ENCODE assay signal across 24 cellular contexts in the genomic region with DNA sequence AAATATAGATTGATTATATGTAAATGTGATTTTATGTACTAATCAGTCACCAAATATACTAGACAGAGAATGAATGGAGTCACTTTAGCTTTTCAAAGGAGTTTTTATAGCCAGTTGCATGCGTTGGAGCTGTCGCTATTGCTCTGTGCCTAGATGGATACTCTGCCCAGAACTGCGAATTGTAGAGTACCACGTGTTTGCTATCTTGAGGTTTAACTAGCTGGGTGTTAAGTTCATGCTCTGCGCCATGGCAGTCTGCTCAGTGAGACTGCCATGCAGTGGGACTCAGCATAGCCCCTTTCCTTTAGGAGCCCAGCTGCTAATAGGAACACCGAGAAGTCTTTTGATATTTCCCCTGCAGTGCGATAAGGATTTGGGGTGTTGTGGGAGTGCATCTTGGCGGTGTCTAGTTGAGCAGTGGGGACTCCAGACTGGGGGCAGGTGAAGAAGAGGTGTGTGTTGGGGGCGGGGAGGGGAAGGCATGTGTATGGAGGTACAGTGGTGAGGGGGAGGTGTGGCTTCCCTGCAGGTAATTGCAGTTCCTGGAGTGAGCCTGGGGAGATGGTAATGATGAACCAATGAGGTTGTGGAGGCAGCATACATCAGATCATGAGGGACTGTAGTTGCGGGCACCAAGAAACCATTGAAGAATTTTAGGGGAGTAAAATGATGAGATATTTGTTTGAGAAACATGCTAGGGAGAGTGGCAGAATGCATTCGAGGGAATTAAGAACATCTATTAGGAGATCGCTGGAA.
DNase-seq lines count a peak whose midpoint lies in the region; ATAC-seq, FAIRE-seq and TF ChIP-seq lines count a peak whose summit lies in the region.
"Had no signal": no experiment of that assay in that cellular context is flagged by ENCODE, and none has a peak within 500 bp of the region (broad histone marks: within the 10 kb centered on the region; RNA-seq: fewer than 3 reads in every experiment).

No MANE protein-coding gene starts in this region.

- 96% methylated on average over 11 of the region's 12 CpGs for WGBS in GM12878 (ENCODE audit: insufficient coverage, insufficient replicate concordance, low lambda C conversion rate, missing lambda C conversion rate)

- no peak for ATAC-seq in GM12878
- ATAC-seq in GM21423 (IDR thresholded peaks at IDR 0.05; ENCODE audit: unreplicated experiment), result no peak
- ATAC-seq: CD8-positive, alpha-beta T cell; lower lobe of right lung; mucosa of descending colon had no signal

- intact Hi-C loops in GM12878 (cut with micrococcal nuclease; ENCODE audit: unreplicated experiment) (no loop called here), dorsolateral prefrontal cortex (cut with DNase I) (loop anchor here (5.0 to 10.0 kb wide), 2 partner anchors 120 to 247 kb away; a partner anchor contains a TSS)

- FAIRE-seq in GM12878 (lab: Jason Lieb, UNC), result no peak
- FAIRE-seq: H54 had no signal

- POLR2A ChIA-PET in GM12878 (lab: Charles Lee), result interaction anchor here (0.6 to 6.8 kb wide), 3 partner anchors 41 to 143 kb away, joined by 3 to 64 read pairs (median 3); no protein-coding TSS in a partner anchor

- no peak for TF ChIP-seq RAD21 in GM12878 (IDR thresholded peaks at IDR 0.05; ENCODE audit: insufficient read depth, low read depth, low read length)

- in situ Hi-C loops in GM12878 (cut with MboI), result no loop called here

- no peak for TF ChIP-seq POLR2A in GM12878 (IDR thresholded peaks at IDR 0.05; ENCODE audit: low read depth, low read length)

- no peaks in the 10 kb centered on the region for H3K27me3 ChIP-seq in BLaER1 treated with 17β-estradiol and CSF1 and Interleukin-3, amounts not matched to agents 10 nM and 100 nM
- no peaks in the 10 kb centered on the region for H3K27me3 ChIP-seq in HUES48 (ENCODE audit: control insufficient read depth, insufficient read depth, low read length)
- H3K27me3 ChIP-seq in GM12878 (replicated peaks in 1 of 2; ENCODE audit: control insufficient read depth in 2 of 2, insufficient read depth in 2 of 2, low read length in 1 of 2), result no peaks in the 10 kb centered on the region
- H3K27me3 ChIP-seq in dorsolateral prefrontal cortex, result peaks cover 0 to 4% (median 0%) of the 10 kb centered on the region in 45 donors
- H3K27me3 ChIP-seq: neural progenitor cell, sigmoid colon, tibial nerve had no signal

- peaks cover 66% of the 10 kb centered on the region for H3K4me1 Mint-ChIP-seq in neural crest cell

- SMC1A ChIA-PET in GM12878 (lab: Charles Lee; ENCODE audit: uncharacterized antibody, unreplicated experiment), result interaction anchor here (0.9 to 7.3 kb wide), 5 partner anchors 9 to 49 kb away, joined by 5 to 166 read pairs (median 9); no protein-coding TSS in a partner anchor

- H3K36me3 ChIP-seq in BLaER1 treated with 17β-estradiol and CSF1 and Interleukin-3, amounts not matched to agents 10 nM and 100 nM, result peaks cover 0 to 2% (median 0%) of the 10 kb centered on the region in 11 experiments; a peak in 1 of 22 replicates
- no peaks in the 10 kb centered on the region for H3K36me3 ChIP-seq in HUES48 (ENCODE audit: control insufficient read depth, insufficient read depth, low read length)
- H3K36me3 ChIP-seq in GM12878 (ENCODE audit: control insufficient read depth in 2 of 2, insufficient read depth in 2 of 2, low read length in 1 of 2), result no peaks in the 10 kb centered on the region
- H3K36me3 ChIP-seq: lower lobe of right lung, neural progenitor cell, prostate gland, sigmoid colon, tibial nerve, WERI-Rb-1 had no signal

- TF ChIP-seq EP300 in GM12878 (IDR thresholded peaks at IDR 0.05; ENCODE audit: borderline replicate concordance in 1 of 2, control insufficient read depth in 1 of 2, low read depth in 2 of 2, low read length in 2 of 2), result no peak

- peaks cover 0 to 4% (median under 1%) of the 10 kb centered on the region in 11 experiments; a peak in 10 of 22 replicates for H3K9me3 ChIP-seq in BLaER1 treated with 17β-estradiol and CSF1 and Interleukin-3, amounts not matched to agents 10 nM and 100 nM (replicated peaks in 1 of 11)
- H3K9me3 ChIP-seq in HUES48 (ENCODE audit: control insufficient read depth, insufficient read depth, low read length), result no peaks in the 10 kb centered on the region
- H3K9me3 ChIP-seq in GM12878 (replicated peaks; ENCODE audit: control insufficient read depth, insufficient read depth, low read length), result no peaks in the 10 kb centered on the region; the same call in 1 of the 3 replicates
- H3K9me3 ChIP-seq: lower lobe of right lung, mucosa of descending colon, prostate gland, sigmoid colon, tibial nerve had no signal

- H2AFZ ChIP-seq in GM12878 (ENCODE audit: control insufficient read depth, low read depth, low read length), result no peak overlapping the region
- H2AFZ ChIP-seq: neural progenitor cell had no signal

- peak overlapping the region; percentile 50 for H3K4me3 Mint-ChIP-seq in neural crest cell
- H3K4me3 Mint-ChIP-seq: activated CD4-positive, alpha-beta T cell treated with anti-CD3 and anti-CD28 coated beads, Interleukin-2, amount 10 ng/mL, durations not matched to agents 7 days and 5 days; activated naive CD4-positive, alpha-beta T cell treated with anti-CD3 and anti-CD28 coated beads, Interleukin-2, amount 10 ng/mL, durations not matched to agents 7 days and 5 days; activated T-cell treated with anti-CD3 and anti-CD28 coated beads, Interleukin-2, amount 50 U/mL, for 72 hours; CD8-positive, alpha-beta T cell; neural progenitor cell had no signal

- H3K79me2 ChIP-seq in GM12878 (ENCODE audit: control insufficient read depth, insufficient read depth, low read length), result peaks cover 89% of the 10 kb centered on the region

- no peaks in the 10 kb centered on the region for H3K36me3 Mint-ChIP-seq in neural crest cell (ENCODE audit: low read depth)
- H3K36me3 Mint-ChIP-seq: activated naive CD4-positive, alpha-beta T cell treated with anti-CD3 and anti-CD28 coated beads, Interleukin-2, amount 10 ng/mL, durations not matched to agents 7 days and 5 days; CD8-positive, alpha-beta T cell; neural progenitor cell had no signal

- CTCF ChIA-PET in GM12878 (lab: Yijun Ruan, JAX), result interaction anchor here (0.7 to 5.0 kb wide), 4 partner anchors 7 to 53 kb away, joined by 3 to 39 read pairs (median 8); no protein-coding TSS in a partner anchor

- peak overlapping the region; percentile 79 for H3K27ac Mint-ChIP-seq in neural crest cell (ENCODE audit: unreplicated experiment)
- H3K27ac Mint-ChIP-seq: activated CD4-positive, alpha-beta T cell treated with anti-CD3 and anti-CD28 coated beads, Interleukin-2, amount 10 ng/mL, durations not matched to agents 7 days and 5 days; activated naive CD4-positive, alpha-beta T cell treated with anti-CD3 and anti-CD28 coated beads, Interleukin-2, amount 10 ng/mL, durations not matched to agents 7 days and 5 days; activated T-cell treated with anti-CD3 and anti-CD28 coated beads, Interleukin-2, amount 50 U/mL, for 72 hours; CD8-positive, alpha-beta T cell; neural progenitor cell had no signal

- H3K4me3 ChIP-seq in BLaER1 treated with 17β-estradiol and CSF1 and Interleukin-3, amounts not matched to agents 10 nM and 100 nM, result no peak overlapping the region
- H3K4me3 ChIP-seq in HUES48 (ENCODE audit: low read depth, low read length) (0 out of 2 replicates have a peak overlapping the region, but pooled peaks have one; percentile 6), GM12878 (no peak overlapping the region), dorsolateral prefrontal cortex (no peak overlapping the region)
- H3K4me3 ChIP-seq: lower lobe of right lung, mucosa of descending colon, neural progenitor cell, prostate gland, sigmoid colon, tibial nerve had no signal

- no peak overlapping the region; a peak in 1 of 22 replicates for H3K27ac ChIP-seq in BLaER1 treated with 17β-estradiol and CSF1 and Interleukin-3, amounts not matched to agents 10 nM and 100 nM
- H3K27ac ChIP-seq in HUES48 (ENCODE audit: low read depth, low read length), result peak overlapping the region; percentile 22
- H3K27ac ChIP-seq in GM12878 (ENCODE audit: control insufficient read depth, insufficient read depth), result 0 out of 2 replicates have a peak overlapping the region, but pooled peaks have one; percentile 24
- H3K27ac ChIP-seq in dorsolateral prefrontal cortex, result no peak overlapping the region
- H3K27ac ChIP-seq: lower lobe of right lung, prostate gland, tibial nerve, WERI-Rb-1 had no signal

- H3K4me1 ChIP-seq in BLaER1 treated with 17β-estradiol and CSF1 and Interleukin-3, amounts not matched to agents 10 nM and 100 nM, result peaks cover 54 to 100% (median 91%) of the 10 kb centered on the region in 10 experiments
- H3K4me1 ChIP-seq in HUES48 (ENCODE audit: control insufficient read depth, insufficient read depth, low read length) (peaks cover 98% of the 10 kb centered on the region), GM12878 (ENCODE audit: control insufficient read depth, insufficient read depth, low read length) (peaks cover 45% of the 10 kb centered on the region)

- no peaks in the 10 kb centered on the region for H3K9me3 Mint-ChIP-seq in neural crest cell
- H3K9me3 Mint-ChIP-seq: activated CD4-positive, alpha-beta T cell treated with anti-CD3 and anti-CD28 coated beads, Interleukin-2, amount 10 ng/mL, durations not matched to agents 7 days and 5 days; activated naive CD4-positive, alpha-beta T cell treated with anti-CD3 and anti-CD28 coated beads, Interleukin-2, amount 10 ng/mL, durations not matched to agents 7 days and 5 days; activated T-cell treated with anti-CD3 and anti-CD28 coated beads, Interleukin-2, amount 50 U/mL, for 72 hours; CD8-positive, alpha-beta T cell had no signal

- no peak for DNase-seq in GM12878 (ENCODE audit: low read depth, low spot score)
- no peak for DNase-seq in neural crest cell (ENCODE audit: low read depth, low spot score)
- DNase-seq in SHP77 (lab: John Stamatoyannopoulos, UW), result no peak
- DNase-seq in ureter (ENCODE audit: low spot score), result no peak
- DNase-seq in dorsolateral prefrontal cortex, result no peak
- DNase-seq: activated CD4-positive, alpha-beta T cell treated with anti-CD3 and anti-CD28 coated beads, Interleukin-2, amount 10 ng/mL, durations not matched to agents 7 days and 5 days; activated naive CD4-positive, alpha-beta T cell treated with anti-CD3 and anti-CD28 coated beads, Interleukin-2, amount 10 ng/mL, durations not matched to agents 7 days and 5 days; activated T-cell treated with anti-CD3 and anti-CD28 coated beads, Interleukin-2, amount 50 U/mL, for 72 hours; amniotic stem cell; CD8-positive, alpha-beta T cell; lower lobe of right lung; mucosa of descending colon; NCI-H1436; NCI-H2171 treated with DMSO at 0.1 percent for 48 hours; NCI-H526 treated with DMSO at 0.1 percent for 48 hours; sigmoid colon; WERI-Rb-1 had no signal

- peaks cover 66 to 98% (median 88%) of the 10 kb centered on the region in 11 experiments for H4K20me1 ChIP-seq in BLaER1 treated with 17β-estradiol and CSF1 and Interleukin-3, amounts not matched to agents 10 nM and 100 nM
- peaks cover 4% of the 10 kb centered on the region; the same call in 1 of the 2 replicates for H4K20me1 ChIP-seq in GM12878 (ENCODE audit: control insufficient read depth, insufficient read depth)

- BruUV-seq in GM12878 (replicated peaks; lab: Mats Ljungman, UMichigan), result no TSS peak

- H3K9ac ChIP-seq in BLaER1 treated with 17β-estradiol and CSF1 and Interleukin-3, amounts not matched to agents 10 nM and 100 nM, result no peak overlapping the region
- H3K9ac ChIP-seq in HUES48 (ENCODE audit: low read depth, low read length) (no peak overlapping the region), GM12878 (ENCODE audit: control insufficient read depth, insufficient read depth, low read length) (no peak overlapping the region)
- H3K9ac ChIP-seq: neural progenitor cell had no signal

- H3K4me2 ChIP-seq in BLaER1 treated with 17β-estradiol and CSF1 and Interleukin-3, amounts not matched to agents 10 nM and 100 nM, result peak overlapping the region in 9 of 11 experiments; percentile 1 to 88 (median 63); a peak in 12 of 22 replicates
- no peak overlapping the region for H3K4me2 ChIP-seq in GM12878 (ENCODE audit: control insufficient read depth, insufficient read depth)

- TF ChIP-seq CTCF in GM12878 (IDR thresholded peaks at IDR 0.05 in 2 of 3, conservative IDR thresholded peaks at IDR 0.05 in 1 of 3; ENCODE audit: control insufficient read depth in 2 of 3, extremely low read depth in 1 of 3, insufficient read depth in 1 of 3, low read depth in 3 of 3, low read length in 3 of 3) (no peak), neural crest cell (conservative IDR thresholded peaks at IDR 0.05) (no peak), dorsolateral prefrontal cortex (IDR thresholded peaks at IDR 0.05 in 54 of 56, conservative IDR thresholded peaks at IDR 0.05 in 2 of 56; ENCODE audit: low read depth in 1 of 56, partially characterized antibody in 56 of 56) (no peak)

- RAD21 ChIA-PET in GM12878 (lab: Charles Lee; ENCODE audit: unreplicated experiment), result interaction anchor here (0.8 to 2.7 kb wide), 4 partner anchors 12 to 113 kb away, joined by 3 to 21 read pairs (median 3); no protein-coding TSS in a partner anchor

- no peaks in the 10 kb centered on the region for H3K27me3 Mint-ChIP-seq in neural crest cell (ENCODE audit: low read depth)

Comparison
In these comparisons a context has a peak if more than half of its experiments do, and no peak if none do; other contexts are left out.
1. H3K27ac ChIP-seq: peak in HUES48 (single experiment) and GM12878 (single experiment); none in BLaER1 treated with 17β-estradiol and CSF1 and Interleukin-3, amounts not matched to agents 10 nM and 100 nM (0 of 11) and dorsolateral prefrontal cortex (0 of 59).